24 cellular contexts compared by ENCODE assay signal in genomic region chr2:109142416-109143210, GRCh38.
"Had no signal": no experiment of that assay in that cellular context is flagged by ENCODE, and none has a peak within 500 bp of the region (broad histone marks: within the 10 kb centered on the region; RNA-seq: fewer than 3 reads in every experiment).

No MANE protein-coding gene starts in this region.

- ATAC-seq: gastroesophageal sphincter, heart left ventricle, pancreas, right lobe of liver, SK-N-SH treated with all-trans-retinoic acid at 6 μM for 48 hours had no signal

- H3K4me1 ChIP-seq: ascending aorta, esophagus muscularis mucosa, gastroesophageal sphincter, left ventricle myocardium inferior, pancreas, right lobe of liver had no signal

- H3K27me3 ChIP-seq: ascending aorta, esophagus muscularis mucosa, gastroesophageal sphincter, heart left ventricle, neutrophil, pancreas, right lobe of liver, stomach had no signal

- H3K27me3 Mint-ChIP-seq: activated naive CD4-positive, alpha-beta T cell treated with anti-CD3 and anti-CD28 coated beads, Interleukin-2, amount 50 U/mL, for 24 hours had no signal

- H3K9me3 Mint-ChIP-seq: activated naive CD4-positive, alpha-beta T cell treated with anti-CD3 and anti-CD28 coated beads, Interleukin-2, amount 50 U/mL, for 24 hours; type B pancreatic cell had no signal

- H3K27ac Mint-ChIP-seq: activated naive CD4-positive, alpha-beta T cell treated with anti-CD3 and anti-CD28 coated beads, Interleukin-2, amount 50 U/mL, for 24 hours; type B pancreatic cell had no signal

- DNase-seq: activated CD4-positive, alpha-beta T cell treated with anti-CD3 and anti-CD28 coated beads, Interleukin-2, amount 50 U/mL, for 48 hours; activated CD4-positive, CD25-positive, alpha-beta regulatory T cell treated with anti-CD3 and anti-CD28 coated beads, Interleukin-2, amount 50 U/mL, for 72 hours; activated CD8-positive, alpha-beta memory T cell treated with anti-CD3 and anti-CD28 coated beads, Interleukin-2, amount 10 ng/mL, durations not matched to agents 7 days and 5 days; activated effector memory CD4-positive, alpha-beta T cell treated with Interleukin-2 at 50 U/mL for 16 hours; activated T-cell treated with anti-CD3 and anti-CD28 coated beads, Interleukin-2, amount 50 U/mL, for 1 hour; cortex of kidney; heart left ventricle; kidney glomerular epithelial cell; left ventricle myocardium inferior; pancreas; right lobe of liver; stimulated activated CD4-positive, alpha-beta T cell treated with anti-CD3 and anti-CD28 coated beads, Interleukin-4, amount 100 ng/mL, for 1 hour; stomach; T-helper 2 cell had no signal

- FAIRE-seq: endothelial cell of umbilical vein, pancreas had no signal

- H3K36me3 ChIP-seq: ascending aorta, esophagus muscularis mucosa, gastroesophageal sphincter, heart left ventricle, left ventricle myocardium inferior, neutrophil, pancreas, right lobe of liver, stomach had no signal

- H3K36me3 Mint-ChIP-seq: activated CD8-positive, alpha-beta memory T cell treated with anti-CD3 and anti-CD28 coated beads, Interleukin-2, amount 10 ng/mL, durations not matched to agents 7 days and 5 days; activated naive CD4-positive, alpha-beta T cell treated with anti-CD3 and anti-CD28 coated beads, Interleukin-2, amount 50 U/mL, for 24 hours; type B pancreatic cell had no signal

- H3K27ac ChIP-seq: ascending aorta, esophagus muscularis mucosa, gastroesophageal sphincter, heart left ventricle, left ventricle myocardium inferior, neutrophil, pancreas, right lobe of liver, stomach, VCaP had no signal

- H3K4me2 ChIP-seq: smooth muscle cell had no signal

- H3K4me3 Mint-ChIP-seq: type B pancreatic cell had no signal

- H3K4me3 ChIP-seq: ascending aorta, esophagus muscularis mucosa, gastroesophageal sphincter, heart left ventricle, left ventricle myocardium inferior, pancreas, right lobe of liver, smooth muscle cell, stomach had no signal

- H3K9me3 ChIP-seq: ascending aorta, esophagus muscularis mucosa, gastroesophageal sphincter, heart left ventricle, left ventricle myocardium inferior, neutrophil, pancreas, right lobe of liver, stomach had no signal
